In the genomic region with DNA sequence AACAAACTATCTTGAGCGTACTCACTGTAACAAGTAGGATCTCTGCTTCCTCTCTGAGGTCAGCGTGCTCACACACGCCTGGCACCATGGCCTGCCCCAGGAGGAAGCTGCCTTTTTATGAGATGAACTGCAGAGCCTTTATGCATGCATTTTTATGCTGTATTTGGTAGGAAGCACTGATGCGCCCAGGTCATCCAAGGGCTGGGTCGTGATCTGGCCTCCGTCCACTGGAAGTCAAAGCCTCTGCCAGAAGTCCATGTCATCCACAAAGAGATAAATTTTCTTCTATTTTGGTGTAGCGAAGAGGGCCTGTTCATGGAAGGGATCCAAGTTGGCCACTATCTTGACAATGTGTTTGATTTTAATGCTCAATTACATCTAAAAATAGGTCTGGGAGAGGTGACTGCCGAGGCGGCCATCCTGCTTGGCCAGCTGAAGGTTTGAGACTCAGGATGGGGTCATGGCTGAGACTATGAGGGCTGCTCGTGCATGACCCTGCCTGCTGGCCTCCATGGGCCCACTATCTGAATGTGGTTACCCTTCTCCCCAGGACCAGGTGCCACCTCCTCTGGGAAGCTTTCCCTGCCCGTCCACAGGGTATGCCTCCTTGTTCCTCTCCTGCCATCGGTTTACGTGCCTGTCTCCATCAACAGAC, we compare ENCODE assay signal across 12 cellular contexts. TPM values are rescaled to one million over a fixed set of nuclear protein-coding genes. Genes with fewer than 3 reads are reported as not detected.
DNase-seq lines count a peak whose midpoint lies in the region; ATAC-seq and TF ChIP-seq lines count a peak whose summit lies in the region.
"Had no signal": no experiment of that assay in that cellular context is flagged by ENCODE, and none has a peak within 500 bp of the region (broad histone marks: within the 10 kb centered on the region; RNA-seq: fewer than 3 reads in every experiment).

No MANE protein-coding gene starts in this region.

- no peak overlapping the region for H3K4me3 ChIP-seq in suprapubic skin
- no peak overlapping the region for H3K4me3 ChIP-seq in mesendoderm (ENCODE audit: low read length)
- no peak overlapping the region for H3K4me3 ChIP-seq in GM23248
- no peak overlapping the region for H3K4me3 ChIP-seq in brain microvascular endothelial cell (ENCODE audit: low read depth, low read length)

- ATAC-seq in left colon: peak; percentile 14
- ATAC-seq: stimulated activated memory B cell treated with anti-CD40 and anti-IgM and Interleukin-4, amounts not matched to agents 10 μg/mL and 1 μg/mL and 100 μg/mL, for 72 hours had no signal

- no peak overlapping the region for H3K4ac ChIP-seq in mesendoderm (ENCODE audit: low read depth, low read length)

- no peak overlapping the region for H3K18ac ChIP-seq in mesendoderm (ENCODE audit: low read length)

- in situ Hi-C loops in GM23248 (cut with MboI) (no loop called here), brain microvascular endothelial cell (cut with HindIII; ENCODE audit: low pct_ligation_motif_present, low sequenced_read_pairs) (no loop called here)

- TF ChIP-seq EP300 in suprapubic skin (IDR thresholded peaks at IDR 0.05): no peak

- no peaks in the 10 kb centered on the region for H3K27me3 ChIP-seq in suprapubic skin
- no peaks in the 10 kb centered on the region for H3K27me3 ChIP-seq in mesendoderm (ENCODE audit: insufficient read depth, low read length, poor library complexity)
- H3K27me3 ChIP-seq in GM23248 (replicated peaks; ENCODE audit: insufficient read depth): no peaks in the 10 kb centered on the region
- no peaks in the 10 kb centered on the region for H3K27me3 ChIP-seq in brain microvascular endothelial cell (replicated peaks)

- H3K4me1 ChIP-seq in suprapubic skin (peaks cover 22% of the 10 kb centered on the region), mesendoderm (ENCODE audit: control insufficient read depth, low read depth, low read length) (no peaks in the 10 kb centered on the region), GM23248 (ENCODE audit: insufficient read depth) (peaks cover 7% of the 10 kb centered on the region; the same call in 1 of the 2 replicates)

- H2AFZ ChIP-seq in GM23248: no peak overlapping the region

- H4K5ac ChIP-seq in mesendoderm (ENCODE audit: low read length): no peak overlapping the region

- H2AK5ac ChIP-seq in mesendoderm (ENCODE audit: low read length): no peak overlapping the region

- H3F3A ChIP-seq in GM23248 (ENCODE audit: insufficient read depth): no peaks in the 10 kb centered on the region

- no peak for TF ChIP-seq POLR2A in suprapubic skin (IDR thresholded peaks at IDR 0.05)

- DNase-seq in SKM-1 treated with dmso at 0.1 percent for 144 hours (lab: John Stamatoyannopoulos, UW; ENCODE audit: unreplicated experiment) (peak; percentile 45), SKM-1 (lab: John Stamatoyannopoulos, UW; ENCODE audit: unreplicated experiment) (no peak), cerebellum (ENCODE audit: low spot score) (peak; percentile 76), left colon (peak in 1 of 2 donors; percentile 65), suprapubic skin (ENCODE audit: low spot score in 2 of 2) (peak; percentile 38 to 67), mesendoderm (no peak), GM23248 (no peak), brain microvascular endothelial cell (no peak)
- DNase-seq: activated CD4-positive, CD25-positive, alpha-beta regulatory T cell; NCI-H2081; SHP77 had no signal

- no peak overlapping the region for H3K9ac ChIP-seq in mesendoderm (ENCODE audit: low read length)
- no peak overlapping the region for H3K9ac ChIP-seq in GM23248

- no peak overlapping the region for H3K23ac ChIP-seq in mesendoderm (ENCODE audit: low read length)

- no peaks in the 10 kb centered on the region for H3K9me2 ChIP-seq in GM23248 (ENCODE audit: insufficient read depth)

- H4K20me1 ChIP-seq in GM23248 (ENCODE audit: insufficient read depth): no peaks in the 10 kb centered on the region

- TF ChIP-seq CTCF in suprapubic skin (IDR thresholded peaks at IDR 0.05): no peak
- TF ChIP-seq CTCF in brain microvascular endothelial cell (IDR thresholded peaks at IDR 0.05; ENCODE audit: low read depth, low read length, missing control alignments): no peak

- H3K9me3 ChIP-seq in suprapubic skin (no peaks in the 10 kb centered on the region), GM23248 (ENCODE audit: low read depth) (no peaks in the 10 kb centered on the region)

- 43% methylated on average over 13 of the region's 13 CpGs for WGBS in suprapubic skin
- no CpG with 5 or more reads among the region's 13 CpGs for WGBS in mesendoderm (ENCODE audit: extremely low coverage, insufficient coverage, low lambda C conversion rate)
- 57 to 58% methylated on average over 13 of the region's 13 CpGs for WGBS in GM23248 (ENCODE audit: low coverage in 1 of 2, low lambda C conversion rate in 2 of 2, missing lambda C conversion rate in 2 of 2), 2 experiments

- H3K36me3 ChIP-seq in suprapubic skin (no peaks in the 10 kb centered on the region), mesendoderm (ENCODE audit: control insufficient read depth, insufficient read depth, low read length) (no peaks in the 10 kb centered on the region), GM23248 (ENCODE audit: low read depth) (no peaks in the 10 kb centered on the region), brain microvascular endothelial cell (replicated peaks) (no peaks in the 10 kb centered on the region)

- H2BK120ac ChIP-seq in mesendoderm (ENCODE audit: low read depth, low read length): no peak overlapping the region

- no peaks in the 10 kb centered on the region for H3K79me1 ChIP-seq in mesendoderm (ENCODE audit: low read length)

- intact Hi-C loops in left colon (cut with DNase I, micrococcal nuclease): no loop called here

- no peak overlapping the region for H3K4me2 ChIP-seq in mesendoderm (ENCODE audit: low read length)
- H3K4me2 ChIP-seq in GM23248 (ENCODE audit: unreplicated experiment): no peak overlapping the region

- no peak overlapping the region for H2BK5ac ChIP-seq in mesendoderm (ENCODE audit: low read length)

- peak overlapping the region; percentile 54 for H3K27ac ChIP-seq in suprapubic skin
- no peak overlapping the region for H3K27ac ChIP-seq in mesendoderm (ENCODE audit: low read depth, low read length)
- H3K27ac ChIP-seq in GM23248: no peak overlapping the region
- no peak overlapping the region for H3K27ac ChIP-seq in brain microvascular endothelial cell

- H3K56ac ChIP-seq in mesendoderm (ENCODE audit: low read length): no peak overlapping the region

- no peak overlapping the region for H2BK15ac ChIP-seq in mesendoderm (replicated peaks; ENCODE audit: low read depth)

- H3K79me2 ChIP-seq in mesendoderm (ENCODE audit: control insufficient read depth, insufficient read depth, low read length) (no peaks in the 10 kb centered on the region), GM23248 (ENCODE audit: insufficient read depth) (no peaks in the 10 kb centered on the region)

- H4K8ac ChIP-seq in mesendoderm (ENCODE audit: low read depth, low read length): no peak overlapping the region

RNA-seq across cellular contexts. Expression of a gene that starts 50.3 kb away (rescaled TPM):
- total RNA-seq in cerebellum (2.4 TPM), left colon (1 to 10 TPM; 2.5 to 6.6 TPM), suprapubic skin (10 to 100 TPM in 2 of 4 donors, 1 to 10 TPM in 2; 3.3 to 22.5 (median 10.3) TPM)
- 1.8 TPM for polyA plus RNA-seq in mesendoderm (2013, experiment 1 of 2)
- polyA plus RNA-seq in mesendoderm (2013, experiment 2 of 2): 1.9 TPM
- total RNA-seq in GM23248 (2014; rRNA removed; shearing (Covaris generic)): 3.2 and 5.9 TPM in 2 replicates
- polyA plus RNA-seq in GM23248 (2016; fragmentation: Nextera tagmentation; extraction: Ambion mirVana): 5.2 and 5.7 TPM in 2 replicates

Comparison
In these comparisons a context has a peak if more than half of its experiments do, and no peak if none do; other contexts are left out.
1. DNase-seq: peak in SKM-1 treated with dmso at 0.1 percent for 144 hours (single experiment), cerebellum (single experiment) and suprapubic skin (2 of 2); none in SKM-1 (single experiment), mesendoderm (single experiment), GM23248 (single experiment) and brain microvascular endothelial cell (single experiment).